8 cellular contexts compared by ENCODE assay signal in the genomic region with DNA sequence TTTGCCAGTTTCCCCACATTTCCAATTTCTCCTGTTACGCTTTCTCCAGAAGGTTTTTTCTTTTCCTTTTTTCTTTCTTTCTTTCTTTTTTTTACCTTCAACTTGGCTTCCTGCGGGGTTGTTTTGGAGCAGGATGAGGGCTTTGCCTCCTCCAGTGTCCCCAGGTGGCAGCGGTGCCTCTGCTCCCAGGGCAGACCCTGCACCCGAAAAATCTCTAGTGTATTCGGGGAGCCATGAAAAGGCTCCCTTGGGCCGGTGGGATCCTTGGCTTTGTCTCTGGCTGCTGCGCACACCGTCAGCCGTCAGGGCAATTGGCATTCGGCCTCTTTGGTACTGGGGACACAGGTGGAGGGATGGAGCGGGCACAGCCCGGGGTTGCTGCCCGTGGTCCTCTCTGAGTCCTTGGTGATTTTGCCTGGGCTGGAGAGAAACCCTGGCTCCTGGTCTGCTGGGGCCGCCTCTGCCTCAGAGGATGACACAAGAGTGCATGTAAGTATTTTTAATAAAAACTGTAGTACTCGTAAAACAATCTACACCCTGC. TPM values are rescaled to one million over a fixed set of nuclear protein-coding genes. Genes with fewer than 3 reads are reported as not detected.
DNase-seq lines count a peak whose midpoint lies in the region; TF ChIP-seq lines count a peak whose summit lies in the region.

No MANE protein-coding gene starts in this region.

- H3K9me3 ChIP-seq in adipocyte (ENCODE audit: control insufficient read depth, low read length), result no peaks in the 10 kb centered on the region
- no peaks in the 10 kb centered on the region for H3K9me3 ChIP-seq in liver (ENCODE audit: control insufficient read depth in 4 of 4, low read length in 3 of 4)
- no peaks in the 10 kb centered on the region for H3K9me3 ChIP-seq in transverse colon

- H3K36me3 ChIP-seq in adipocyte (ENCODE audit: control insufficient read depth, insufficient read depth, low read length, severe bottlenecking) (no peaks in the 10 kb centered on the region), liver (ENCODE audit: control insufficient read depth in 4 of 4, insufficient read depth in 3 of 4, low read depth in 1 of 4, low read length in 3 of 4) (no peaks in the 10 kb centered on the region), transverse colon (no peaks in the 10 kb centered on the region)

- peaks cover 71% of the 10 kb centered on the region for H3K27me3 Mint-ChIP-seq in activated T-cell treated with anti-CD3 and anti-CD28 coated beads, Interleukin-2, amount 50 U/mL, for 24 hours

- no peak for TF ChIP-seq CTCF in liver (IDR thresholded peaks at IDR 0.05; ENCODE audit: low read depth, low read length, missing input control)
- TF ChIP-seq CTCF in transverse colon (IDR thresholded peaks at IDR 0.05), result no peak

- in situ Hi-C loops in transverse colon (cut with MboI; ENCODE audit: low pct_ligation_motif_present in 1 of 4, low pct_unique_long_range_greater_than_20kb in 1 of 4, low sequenced_read_pairs in 3 of 4), result no loop called here

- no peak overlapping the region for H3K27ac Mint-ChIP-seq in activated T-cell treated with anti-CD3 and anti-CD28 coated beads, Interleukin-2, amount 50 U/mL, for 24 hours

- H3K9ac ChIP-seq in adipocyte (ENCODE audit: low read length) (peak overlapping the region; percentile 87), liver (ENCODE audit: low read depth in 1 of 2, low read length in 2 of 2) (peak overlapping the region in 1 of 2 donors; percentile 66)

- TF ChIP-seq EP300 in transverse colon (IDR thresholded peaks at IDR 0.05; ENCODE audit: low read depth), result no peak

- H3K36me3 Mint-ChIP-seq in activated T-cell treated with anti-CD3 and anti-CD28 coated beads, Interleukin-2, amount 50 U/mL, for 24 hours (ENCODE audit: low read depth), result no peaks in the 10 kb centered on the region

- 21% methylated on average over 15 of the region's 15 CpGs for WGBS in liver
- 15 to 40% methylated on average over 3 to 15 of the region's 15 CpGs for WGBS in transverse colon (ENCODE audit: low coverage in 1 of 2), 2 donors

- H3K4me3 ChIP-seq in adipocyte (ENCODE audit: low read length) (peak overlapping the region; percentile 87), liver (ENCODE audit: low read depth in 1 of 3, low read length in 3 of 3) (peak overlapping the region; percentile 65 to 83 (median 75)), transverse colon (peak overlapping the region; percentile 53 to 65 (median 60))

- H3K4me1 Mint-ChIP-seq in activated T-cell treated with anti-CD3 and anti-CD28 coated beads, Interleukin-2, amount 50 U/mL, for 24 hours (ENCODE audit: low read depth), result peaks cover 18% of the 10 kb centered on the region

- H3K27ac ChIP-seq in liver (ENCODE audit: low read depth in 1 of 2, low read length in 2 of 2) (peak overlapping the region; percentile 60 to 76), transverse colon (peak overlapping the region; percentile 66 to 90 (median 82))

- peak overlapping the region; percentile 79 for H3K4me3 Mint-ChIP-seq in activated T-cell treated with anti-CD3 and anti-CD28 coated beads, Interleukin-2, amount 50 U/mL, for 24 hours

- TF ChIP-seq RAD21 in liver (IDR thresholded peaks at IDR 0.05), result no peak

- intact Hi-C loops in transverse colon (cut with DNase I; ENCODE audit: low total_unique reads), result no loop called here

- peak; percentile 33 for DNase-seq in activated T-cell treated with anti-CD3 and anti-CD28 coated beads, Interleukin-2, amount 50 U/mL, for 24 hours
- no peak for DNase-seq in activated T-cell treated with anti-CD3 and anti-CD28 coated beads, Interleukin-2, amount 50 U/mL, for 1 hour
- DNase-seq in adipocyte (ENCODE audit: low read depth) (no peak), transverse colon (no peak), NAMALWA (ENCODE audit: low spot score) (no peak), GM19240 (ENCODE audit: insufficient read length, low spot score) (no peak), SIG-M5 treated with dmso at 0.1 percent for 504 hours (lab: John Stamatoyannopoulos, UW; ENCODE audit: unreplicated experiment) (no peak)

- H3K27me3 ChIP-seq in adipocyte (replicated peaks; ENCODE audit: control insufficient read depth, insufficient read depth, low read length), result no peaks in the 10 kb centered on the region
- no peaks in the 10 kb centered on the region for H3K27me3 ChIP-seq in liver (ENCODE audit: control insufficient read depth in 4 of 4, insufficient read depth in 4 of 4, low read length in 3 of 4)
- peaks cover 21% of the 10 kb centered on the region for H3K27me3 ChIP-seq in transverse colon

- H3K4me1 ChIP-seq in adipocyte (ENCODE audit: control insufficient read depth, insufficient read depth, low read length) (peaks cover 32% of the 10 kb centered on the region), liver (ENCODE audit: control insufficient read depth in 4 of 4, insufficient read depth in 4 of 4, low read length in 3 of 4) (peaks cover 3 to 23% (median 21%) of the 10 kb centered on the region in 4 donors), transverse colon (peaks cover 0 to 35% (median 7%) of the 10 kb centered on the region in 4 donors)

- H3K9me3 Mint-ChIP-seq in activated T-cell treated with anti-CD3 and anti-CD28 coated beads, Interleukin-2, amount 50 U/mL, for 24 hours, result no peaks in the 10 kb centered on the region

- no peak for TF ChIP-seq POLR2A in transverse colon (IDR thresholded peaks at IDR 0.05)

TF ChIP-seq in liver, 16 proteins besides CTCF, POLR2A, EP300 and RAD21:
- TF ChIP-seq, protein P1, sequence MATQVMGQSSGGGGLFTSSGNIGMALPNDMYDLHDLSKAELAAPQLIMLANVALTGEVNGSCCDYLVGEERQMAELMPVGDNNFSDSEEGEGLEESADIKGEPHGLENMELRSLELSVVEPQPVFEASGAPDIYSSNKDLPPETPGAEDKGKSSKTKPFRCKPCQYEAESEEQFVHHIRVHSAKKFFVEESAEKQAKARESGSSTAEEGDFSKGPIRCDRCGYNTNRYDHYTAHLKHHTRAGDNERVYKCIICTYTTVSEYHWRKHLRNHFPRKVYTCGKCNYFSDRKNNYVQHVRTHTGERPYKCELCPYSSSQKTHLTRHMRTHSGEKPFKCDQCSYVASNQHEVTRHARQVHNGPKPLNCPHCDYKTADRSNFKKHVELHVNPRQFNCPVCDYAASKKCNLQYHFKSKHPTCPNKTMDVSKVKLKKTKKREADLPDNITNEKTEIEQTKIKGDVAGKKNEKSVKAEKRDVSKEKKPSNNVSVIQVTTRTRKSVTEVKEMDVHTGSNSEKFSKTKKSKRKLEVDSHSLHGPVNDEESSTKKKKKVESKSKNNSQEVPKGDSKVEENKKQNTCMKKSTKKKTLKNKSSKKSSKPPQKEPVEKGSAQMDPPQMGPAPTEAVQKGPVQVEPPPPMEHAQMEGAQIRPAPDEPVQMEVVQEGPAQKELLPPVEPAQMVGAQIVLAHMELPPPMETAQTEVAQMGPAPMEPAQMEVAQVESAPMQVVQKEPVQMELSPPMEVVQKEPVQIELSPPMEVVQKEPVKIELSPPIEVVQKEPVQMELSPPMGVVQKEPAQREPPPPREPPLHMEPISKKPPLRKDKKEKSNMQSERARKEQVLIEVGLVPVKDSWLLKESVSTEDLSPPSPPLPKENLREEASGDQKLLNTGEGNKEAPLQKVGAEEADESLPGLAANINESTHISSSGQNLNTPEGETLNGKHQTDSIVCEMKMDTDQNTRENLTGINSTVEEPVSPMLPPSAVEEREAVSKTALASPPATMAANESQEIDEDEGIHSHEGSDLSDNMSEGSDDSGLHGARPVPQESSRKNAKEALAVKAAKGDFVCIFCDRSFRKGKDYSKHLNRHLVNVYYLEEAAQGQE (IDR thresholded peaks at IDR 0.05), result no peak
- no peak for TF ChIP-seq RXRA (IDR thresholded peaks at IDR 0.05)
- no peak for TF ChIP-seq JUND (IDR thresholded peaks at IDR 0.05)
- no peak for TF ChIP-seq EGR1 (IDR thresholded peaks at IDR 0.05; ENCODE audit: low read depth in 2 of 2)
- TF ChIP-seq HNF4A (conservative IDR thresholded peaks at IDR 0.05), result no peak
- TF ChIP-seq SP1 (IDR thresholded peaks at IDR 0.05), result no peak
- TF ChIP-seq GABPA (IDR thresholded peaks at IDR 0.05 in 1 of 2, conservative IDR thresholded peaks at IDR 0.05 in 1 of 2), result no peak
- TF ChIP-seq YY1 (IDR thresholded peaks at IDR 0.05), result no peak
- TF ChIP-seq HNF4G (IDR thresholded peaks at IDR 0.05), result no peak
- TF ChIP-seq, protein P2, sequence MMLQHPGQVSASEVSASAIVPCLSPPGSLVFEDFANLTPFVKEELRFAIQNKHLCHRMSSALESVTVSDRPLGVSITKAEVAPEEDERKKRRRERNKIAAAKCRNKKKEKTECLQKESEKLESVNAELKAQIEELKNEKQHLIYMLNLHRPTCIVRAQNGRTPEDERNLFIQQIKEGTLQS (IDR thresholded peaks at IDR 0.05), result no peak
- TF ChIP-seq, protein P3, sequence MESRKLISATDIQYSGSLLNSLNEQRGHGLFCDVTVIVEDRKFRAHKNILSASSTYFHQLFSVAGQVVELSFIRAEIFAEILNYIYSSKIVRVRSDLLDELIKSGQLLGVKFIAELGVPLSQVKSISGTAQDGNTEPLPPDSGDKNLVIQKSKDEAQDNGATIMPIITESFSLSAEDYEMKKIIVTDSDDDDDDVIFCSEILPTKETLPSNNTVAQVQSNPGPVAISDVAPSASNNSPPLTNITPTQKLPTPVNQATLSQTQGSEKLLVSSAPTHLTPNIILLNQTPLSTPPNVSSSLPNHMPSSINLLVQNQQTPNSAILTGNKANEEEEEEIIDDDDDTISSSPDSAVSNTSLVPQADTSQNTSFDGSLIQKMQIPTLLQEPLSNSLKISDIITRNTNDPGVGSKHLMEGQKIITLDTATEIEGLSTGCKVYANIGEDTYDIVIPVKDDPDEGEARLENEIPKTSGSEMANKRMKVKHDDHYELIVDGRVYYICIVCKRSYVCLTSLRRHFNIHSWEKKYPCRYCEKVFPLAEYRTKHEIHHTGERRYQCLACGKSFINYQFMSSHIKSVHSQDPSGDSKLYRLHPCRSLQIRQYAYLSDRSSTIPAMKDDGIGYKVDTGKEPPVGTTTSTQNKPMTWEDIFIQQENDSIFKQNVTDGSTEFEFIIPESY (IDR thresholded peaks at IDR 0.05), result no peak
- TF ChIP-seq, protein P4, sequence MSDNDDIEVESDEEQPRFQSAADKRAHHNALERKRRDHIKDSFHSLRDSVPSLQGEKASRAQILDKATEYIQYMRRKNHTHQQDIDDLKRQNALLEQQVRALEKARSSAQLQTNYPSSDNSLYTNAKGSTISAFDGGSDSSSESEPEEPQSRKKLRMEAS (IDR thresholded peaks at IDR 0.05), result no peak
- TF ChIP-seq FOXA1 (IDR thresholded peaks at IDR 0.05), result no peak

RNA-seq across cellular contexts. Expression of a gene that starts 0.8 kb away (rescaled TPM):
- total RNA-seq in liver, result 10 to 100 TPM in 1 of 2 donors, 1 to 10 TPM in 1; 4.8 to 33.4 TPM
- polyA plus RNA-seq in liver, result 1 to 10 TPM in 1 of 2 donors, under 1 TPM in 1; 0.47 to 2.8 TPM
- 10 to 100 TPM in 1 of 4 donors, 1 to 10 TPM in 3; 7.9 to 26.3 (median 8.6) TPM for total RNA-seq in transverse colon

RNA-seq across cellular contexts. Expression of a gene that starts 45.3 kb away (rescaled TPM):
- 100 to 1,000 TPM in 1 of 2 donors, not detected in 1; 215 TPM for total RNA-seq in liver
- under 1 TPM; 0.19 to 0.22 TPM for polyA plus RNA-seq in liver
- not detected for total RNA-seq in transverse colon
